13 cellular contexts compared by ENCODE assay signal in genomic region chr7:69860486-69860885, GRCh38.
A peak's percentile ranks its signal among the peaks of the same experiment; 100 is the strongest.
DNase-seq lines count a peak whose midpoint lies in the region; ATAC-seq and TF ChIP-seq lines count a peak whose summit lies in the region.
"Had no signal": no experiment of that assay in that cellular context is flagged by ENCODE, and none has a peak within 500 bp of the region (broad histone marks: within the 10 kb centered on the region; RNA-seq: fewer than 3 reads in every experiment).

No MANE protein-coding gene starts in this region.

- H2AFZ ChIP-seq in neuronal stem cell (ENCODE audit: low read length): no peak overlapping the region

- H3K9ac ChIP-seq in neuronal stem cell (ENCODE audit: low read depth, low read length, poor library complexity): no peak overlapping the region
- H3K9ac ChIP-seq: BLaER1 had no signal

- no peak overlapping the region for H3K14ac ChIP-seq in neuronal stem cell (ENCODE audit: low read length)

- H3K27me3 ChIP-seq in adrenal gland (no peaks in the 10 kb centered on the region), neuronal stem cell (ENCODE audit: control insufficient read depth in 3 of 3, insufficient read depth in 3 of 3, low read depth in 1 of 3, low read length in 3 of 3) (no peaks in the 10 kb centered on the region), vagina (no peaks in the 10 kb centered on the region)
- H3K27me3 ChIP-seq: BLaER1 had no signal

- intact Hi-C loops in adrenal gland (cut with DNase I): no loop called here
- intact Hi-C loops in vagina (cut with DNase I): no loop called here

- no peak overlapping the region for H3K4ac ChIP-seq in neuronal stem cell (ENCODE audit: low read length)

- H3K4me3 ChIP-seq in LNCaP clone FGC (ENCODE audit: low read depth, low read length): no peak overlapping the region
- no peak overlapping the region for H3K4me3 ChIP-seq in adrenal gland
- H3K4me3 ChIP-seq in neuronal stem cell (ENCODE audit: low read length in 2 of 2): no peak overlapping the region
- no peak overlapping the region for H3K4me3 ChIP-seq in vagina
- H3K4me3 ChIP-seq: BLaER1, K562 had no signal

- no peak overlapping the region for H3K4me2 ChIP-seq in neuronal stem cell (ENCODE audit: insufficient read depth, low read length, poor library complexity, severe bottlenecking)
- H3K4me2 ChIP-seq: BLaER1 had no signal

- H3K27ac ChIP-seq in adrenal gland (no peak overlapping the region), neuronal stem cell (replicated peaks; ENCODE audit: low read length) (no peak overlapping the region), vagina (no peak overlapping the region)
- H3K27ac ChIP-seq: BLaER1 had no signal

- no peak for ATAC-seq in HG03342 (IDR thresholded peaks at IDR 0.05; ENCODE audit: unreplicated experiment)
- ATAC-seq: HCT116, K562 had no signal

- H3K36me3 ChIP-seq in adrenal gland (replicated peaks in 1 of 2): no peaks in the 10 kb centered on the region
- no peaks in the 10 kb centered on the region for H3K36me3 ChIP-seq in neuronal stem cell (replicated peaks in 1 of 2; ENCODE audit: control insufficient read depth in 2 of 2, insufficient read depth in 2 of 2, low read length in 2 of 2)
- H3K36me3 ChIP-seq in vagina: no peaks in the 10 kb centered on the region
- H3K36me3 ChIP-seq: BLaER1 had no signal

- H3K4me3 Mint-ChIP-seq in nephron progenitor cell: no peak overlapping the region
- H3K4me3 Mint-ChIP-seq: CD4-positive, CD25-positive, alpha-beta regulatory T cell had no signal

- no peak overlapping the region for H2BK12ac ChIP-seq in neuronal stem cell (ENCODE audit: low read length)

- no peak overlapping the region for H2BK15ac ChIP-seq in neuronal stem cell (ENCODE audit: low read length)

- peak overlapping the region; percentile 64 for H3K27ac Mint-ChIP-seq in nephron progenitor cell
- H3K27ac Mint-ChIP-seq: CD4-positive, CD25-positive, alpha-beta regulatory T cell had no signal

- H3K9me3 ChIP-seq in adrenal gland (replicated peaks in 1 of 3) (no peaks in the 10 kb centered on the region), neuronal stem cell (replicated peaks in 1 of 2; ENCODE audit: control insufficient read depth in 2 of 2, insufficient read depth in 1 of 2, low read depth in 1 of 2, low read length in 2 of 2) (no peaks in the 10 kb centered on the region), vagina (no peaks in the 10 kb centered on the region)
- H3K9me3 ChIP-seq: BLaER1 had no signal

- no peak overlapping the region for H3K18ac ChIP-seq in neuronal stem cell (ENCODE audit: low read length)

- no peak overlapping the region for H2BK5ac ChIP-seq in neuronal stem cell (ENCODE audit: low read length)

- no peak overlapping the region for H3K23ac ChIP-seq in neuronal stem cell (ENCODE audit: low read depth, low read length, poor library complexity)

- TF ChIP-seq CTCF in LNCaP clone FGC (IDR thresholded peaks at IDR 0.05; ENCODE audit: control insufficient read depth, extremely low read depth, insufficient read depth) (no peak), adrenal gland (IDR thresholded peaks at IDR 0.05) (no peak), nephron progenitor cell (IDR thresholded peaks at IDR 0.05) (no peak), vagina (IDR thresholded peaks at IDR 0.05) (no peak)

- peaks cover 6 to 28% of the 10 kb centered on the region in 2 donors for H3K4me1 ChIP-seq in adrenal gland (replicated peaks in 1 of 2)
- peaks cover 14 to 16% of the 10 kb centered on the region in 2 donors for H3K4me1 ChIP-seq in neuronal stem cell (ENCODE audit: control insufficient read depth in 2 of 2, insufficient read depth in 1 of 2, low read depth in 1 of 2, low read length in 2 of 2)
- no peaks in the 10 kb centered on the region for H3K4me1 ChIP-seq in vagina

- H3K27me3 Mint-ChIP-seq in nephron progenitor cell (ENCODE audit: low read depth, poor library complexity): no peaks in the 10 kb centered on the region
- H3K27me3 Mint-ChIP-seq: CD4-positive, CD25-positive, alpha-beta regulatory T cell had no signal

- H2AK5ac ChIP-seq in neuronal stem cell (ENCODE audit: low read depth, low read length): no peak overlapping the region

- TF ChIP-seq POLR2A in adrenal gland (IDR thresholded peaks at IDR 0.05): no peak
- TF ChIP-seq POLR2A in vagina (IDR thresholded peaks at IDR 0.05): no peak

- no peaks in the 10 kb centered on the region for H3K36me3 Mint-ChIP-seq in nephron progenitor cell (ENCODE audit: low read depth)
- H3K36me3 Mint-ChIP-seq: CD4-positive, CD25-positive, alpha-beta regulatory T cell had no signal

- H3K79me1 ChIP-seq in neuronal stem cell (ENCODE audit: low read depth, low read length): no peaks in the 10 kb centered on the region

- H4K8ac ChIP-seq in neuronal stem cell (ENCODE audit: low read depth, low read length): no peak overlapping the region

- no peaks in the 10 kb centered on the region for H3K9me3 Mint-ChIP-seq in nephron progenitor cell

- H2BK120ac ChIP-seq in neuronal stem cell (ENCODE audit: low read depth, low read length): no peak overlapping the region

- no peak overlapping the region for H4K91ac ChIP-seq in neuronal stem cell (ENCODE audit: low read depth, low read length, poor library complexity)

- 54 to 67% (median 62%) methylated on average over 3 of the region's 3 CpGs for WGBS in adrenal gland, 4 donors
- WGBS in neuronal stem cell (ENCODE audit: extremely low coverage in 2 of 2, insufficient read length in 2 of 2, insufficient replicate concordance in 1 of 2), 2 donors: no CpG with 5 or more reads among the region's 3 CpGs

- DNase-seq in LNCaP clone FGC (ENCODE audit: low read depth) (peak; percentile 49), adrenal gland (peak in 4 of 7 donors; percentile 25 to 41 (median 34)), nephron progenitor cell (no peak), neuronal stem cell (ENCODE audit: low spot score) (no peak), vagina (ENCODE audit: extremely low spot score in 2 of 2) (no peak)
- DNase-seq: AML-193; CD4-positive, CD25-positive, alpha-beta regulatory T cell; DMS79; EL had no signal

- peaks cover 93% of the 10 kb centered on the region for H3K4me1 Mint-ChIP-seq in nephron progenitor cell
- H3K4me1 Mint-ChIP-seq: CD4-positive, CD25-positive, alpha-beta regulatory T cell had no signal

Comparison
In these comparisons a context has a peak if more than half of its experiments do, and no peak if none do; other contexts are left out.
1. DNase-seq: peak in LNCaP clone FGC (single experiment) and adrenal gland (4 of 7); none in nephron progenitor cell (single experiment), neuronal stem cell (single experiment) and vagina (0 of 2).